In genomic region chr16:64144612-64145011, GRCh38 we compare ENCODE assay signal across 13 cellular contexts.
"Had no signal": no experiment of that assay in that cellular context is flagged by ENCODE, and none has a peak within 500 bp of the region (broad histone marks: within the 10 kb centered on the region; RNA-seq: fewer than 3 reads in every experiment).

No MANE protein-coding gene starts in this region.

- ATAC-seq: activated T-helper 17 cell treated with anti-CD3 and anti-CD28 coated beads, Interleukin-2, amount 50 U/mL, for 72 hours; left ventricle myocardium superior; right lobe of liver; stimulated activated naive CD8-positive, alpha-beta T cell treated with anti-CD3 and anti-CD28 coated beads, Interleukin-15, amount 100 ng/mL, for 72 hours had no signal

- DNase-seq: activated CD4-positive, alpha-beta T cell treated with anti-CD3 and anti-CD28 coated beads, Interleukin-2, amount 50 U/mL, for 4 hours; activated CD4-positive, CD25-positive, alpha-beta regulatory T cell treated with anti-CD3 and anti-CD28 coated beads, Interleukin-2, amount 50 U/mL, for 72 hours; activated naive CD4-positive, alpha-beta T cell treated with Interleukin-2 at 50 U/mL for 16 hours; hypothalamus; kidney glomerular epithelial cell; left ventricle myocardium superior; occipital lobe; right lobe of liver; stimulated activated CD4-positive, alpha-beta T cell treated with anti-CD3 and anti-CD28 coated beads, Interleukin-1b, Interleukin-23, amount 100 ng/mL, for 48 hours; stimulated activated naive CD8-positive, alpha-beta T cell treated with anti-CD3 and anti-CD28 coated beads, Interleukin-15, amount 100 ng/mL, for 72 hours; testis; upper lobe of left lung had no signal
